27 cellular contexts compared by ENCODE assay signal in genomic region chr6:52636830-52637229, GRCh38.
"Had no signal": no experiment of that assay in that cellular context is flagged by ENCODE, and none has a peak within 500 bp of the region (broad histone marks: within the 10 kb centered on the region; RNA-seq: fewer than 3 reads in every experiment).

No MANE protein-coding gene starts in this region.

- ATAC-seq: activated CD4-positive, alpha-beta T cell treated with anti-CD3 and anti-CD28 coated beads for 36 hours; activated naive CD4-positive, alpha-beta T cell treated with anti-CD3 and anti-CD28 coated beads, Interleukin-2, amount 50 U/mL, for 72 hours; activated T-cell treated with anti-CD3 and anti-CD28 coated beads, Interleukin-2, amount 50 U/mL, for 72 hours; gastroesophageal sphincter had no signal

- H3K27ac ChIP-seq: ascending aorta, breast epithelium, cardiac muscle cell, colonic mucosa, epithelial cell of prostate, esophagus squamous epithelium, gastroesophageal sphincter had no signal

- H3K9me3 ChIP-seq: ascending aorta, breast epithelium, colonic mucosa, esophagus squamous epithelium, gastroesophageal sphincter had no signal

- FAIRE-seq: endometrium, endothelial cell of umbilical vein had no signal

- H3K4me1 ChIP-seq: ascending aorta, breast epithelium, colonic mucosa, gastroesophageal sphincter had no signal

- H3K27me3 ChIP-seq: ascending aorta, breast epithelium, cardiac muscle cell, colonic mucosa had no signal

- H3K4me3 ChIP-seq: ascending aorta, breast epithelium, cardiac muscle cell, colonic mucosa, esophagus squamous epithelium, gastroesophageal sphincter had no signal

- DNase-seq: activated CD4-positive, alpha-beta memory T cell treated with anti-CD3 and anti-CD28 coated beads for 36 hours; activated CD4-positive, alpha-beta T cell treated with anti-CD3 and anti-CD28 coated beads for 36 hours; activated CD4-positive, alpha-beta T cell treated with anti-CD3 and anti-CD28 coated beads, Interleukin-2, amount 10 ng/mL, durations not matched to agents 24 days and 14 days; activated CD4-positive, CD25-positive, alpha-beta regulatory T cell; activated CD4-positive, CD25-positive, alpha-beta regulatory T cell treated with anti-CD3 and anti-CD28 coated beads, Interleukin-2, amount 50 U/mL, for 72 hours; activated CD8-positive, alpha-beta memory T cell treated with anti-CD3 and anti-CD28 coated beads, Interleukin-2, amount 50 U/mL, for 48 hours; activated gamma-delta T cell; activated naive CD4-positive, alpha-beta T cell; activated naive CD4-positive, alpha-beta T cell treated with anti-CD3 and anti-CD28 coated beads, Interleukin-2, amount 10 ng/mL, durations not matched to agents 7 days and 5 days; activated naive CD8-positive, alpha-beta T cell treated with anti-CD3 and anti-CD28 coated beads, Interleukin-2, amount 10 ng/mL, durations not matched to agents 7 days and 5 days; activated T-cell treated with anti-CD3 and anti-CD28 coated beads for 4 hours; activated T-cell treated with anti-CD3 and anti-CD28 coated beads, Interleukin-2, amount 50 U/mL, for 24 hours; activated T-cell treated with anti-CD3 and anti-CD28 coated beads, Interleukin-2, amount 50 U/mL, for 72 hours; central memory CD4-positive, alpha-beta T cell; cerebellar nuclear complex; colonic mucosa; effector CD8-positive, alpha-beta T cell; esophagus squamous epithelium; foreskin melanocyte had no signal

- H3K36me3 ChIP-seq: ascending aorta, breast epithelium, cardiac muscle cell, colonic mucosa, esophagus squamous epithelium, gastroesophageal sphincter had no signal
